In genomic region chr5:124560370-124560769, GRCh38 we compare ENCODE assay signal across 28 cellular contexts.
"Had no signal": no experiment of that assay in that cellular context is flagged by ENCODE, and none has a peak within 500 bp of the region (broad histone marks: within the 10 kb centered on the region; RNA-seq: fewer than 3 reads in every experiment).

No MANE protein-coding gene starts in this region.

- H3K27ac ChIP-seq: neutrophil, pancreas, psoas muscle, right lobe of liver, sigmoid colon, suprapubic skin, testis, tibial artery, transverse colon, upper lobe of right lung, uterus had no signal

- DNase-seq: naive thymus-derived CD4-positive, alpha-beta T cell; nephron progenitor cell; nucleus accumbens; pancreas; psoas muscle; right cardiac atrium; right lobe of liver; sigmoid colon; small intestine; stimulated activated CD4-positive, alpha-beta T cell treated with anti-CD3 and anti-CD28 coated beads, Interleukin-15, amount 100 ng/mL, for 24 hours; stimulated activated CD4-positive, alpha-beta T cell treated with anti-CD3 and anti-CD28 coated beads, Interleukin-2, amount 100 ng/mL, for 24 hours; stimulated activated CD4-positive, alpha-beta T cell treated with anti-CD3 and anti-CD28 coated beads, Interleukin-2, amount 100 ng/mL, for 48 hours; stimulated activated CD4-positive, alpha-beta T cell treated with anti-CD3 and anti-CD28 coated beads, Interleukin-4, amount 100 ng/mL, for 24 hours; stimulated activated naive CD4-positive, alpha-beta T cell; stimulated activated naive CD8-positive, alpha-beta T cell treated with anti-CD3 and anti-CD28 coated beads, Interleukin-15, amount 100 ng/mL, for 72 hours; stimulated activated naive CD8-positive, alpha-beta T cell treated with anti-CD3 and anti-CD28 coated beads, Interleukin-15, Interleukin-2, amounts not matched to agents 100 U/mL and 50 U/mL, for 24 hours; substantia nigra; testis; tibial artery; transverse colon; upper lobe of right lung; uterus had no signal

- H3K4me3 ChIP-seq: pancreas, psoas muscle, right lobe of liver, sigmoid colon, suprapubic skin, testis, tibial artery, transverse colon, upper lobe of right lung, uterus had no signal

- H3K27me3 Mint-ChIP-seq: stimulated activated naive CD8-positive, alpha-beta T cell treated with anti-CD3 and anti-CD28 coated beads, Interleukin-15, amount 100 ng/mL, for 72 hours; type B pancreatic cell had no signal

- H3K4me3 Mint-ChIP-seq: naive thymus-derived CD4-positive, alpha-beta T cell; natural killer cell treated with Interleukin-12 subunit alpha and Interleukin-12 subunit beta and Interleukin-15 and Interleukin-18, amount 100 ng/mL, for 72 hours; nephron progenitor cell; neural crest cell; stimulated activated effector memory CD8-positive, alpha-beta T cell treated with anti-CD3 and anti-CD28 coated beads, Interleukin-12 subunit alpha, Interleukin-12 subunit beta, amount 100 ng/mL, for 72 hours; stimulated activated naive CD8-positive, alpha-beta T cell treated with anti-CD3 and anti-CD28 coated beads, Interleukin-15, amount 100 ng/mL, for 72 hours; type B pancreatic cell had no signal

- H3K27ac Mint-ChIP-seq: naive thymus-derived CD4-positive, alpha-beta T cell; natural killer cell treated with Interleukin-12 subunit alpha and Interleukin-12 subunit beta and Interleukin-15 and Interleukin-18, amount 100 ng/mL, for 72 hours; nephron progenitor cell; stimulated activated effector memory CD8-positive, alpha-beta T cell treated with anti-CD3 and anti-CD28 coated beads, Interleukin-12 subunit alpha, Interleukin-12 subunit beta, amount 100 ng/mL, for 72 hours; stimulated activated naive CD8-positive, alpha-beta T cell treated with anti-CD3 and anti-CD28 coated beads, Interleukin-15, amount 100 ng/mL, for 72 hours; type B pancreatic cell had no signal

- H3K27me3 ChIP-seq: neutrophil, pancreas, right lobe of liver, sigmoid colon, suprapubic skin, testis, tibial artery, transverse colon, upper lobe of right lung, uterus had no signal

- H3K36me3 Mint-ChIP-seq: naive thymus-derived CD4-positive, alpha-beta T cell; natural killer cell treated with Interleukin-12 subunit alpha and Interleukin-12 subunit beta and Interleukin-15 and Interleukin-18, amount 100 ng/mL, for 72 hours; stimulated activated effector memory CD8-positive, alpha-beta T cell treated with anti-CD3 and anti-CD28 coated beads, Interleukin-12 subunit alpha, Interleukin-12 subunit beta, amount 100 ng/mL, for 72 hours; type B pancreatic cell had no signal

- H3K4me1 Mint-ChIP-seq: naive thymus-derived CD4-positive, alpha-beta T cell; stimulated activated effector memory CD8-positive, alpha-beta T cell treated with anti-CD3 and anti-CD28 coated beads, Interleukin-12 subunit alpha, Interleukin-12 subunit beta, amount 100 ng/mL, for 72 hours; stimulated activated naive CD8-positive, alpha-beta T cell treated with anti-CD3 and anti-CD28 coated beads, Interleukin-15, amount 100 ng/mL, for 72 hours had no signal

- H3K9me3 ChIP-seq: neutrophil, pancreas, psoas muscle, right lobe of liver, sigmoid colon, suprapubic skin, testis, tibial artery, transverse colon, upper lobe of right lung, uterus had no signal

- H3K4me1 ChIP-seq: pancreas, psoas muscle, right lobe of liver, sigmoid colon, suprapubic skin, testis, tibial artery, transverse colon, upper lobe of right lung, uterus had no signal

- H3K9me3 Mint-ChIP-seq: natural killer cell treated with Interleukin-12 subunit alpha and Interleukin-12 subunit beta and Interleukin-15 and Interleukin-18, amount 100 ng/mL, for 72 hours had no signal

- ATAC-seq: naive thymus-derived CD4-positive, alpha-beta T cell; natural killer cell treated with Interleukin-12 subunit alpha and Interleukin-12 subunit beta and Interleukin-15 and Interleukin-18, amount 100 ng/mL, for 72 hours; pancreas; psoas muscle; right cardiac atrium; right lobe of liver; stimulated activated effector memory CD8-positive, alpha-beta T cell treated with anti-CD3 and anti-CD28 coated beads, Interleukin-12 subunit alpha, Interleukin-12 subunit beta, amount 100 ng/mL, for 72 hours; stimulated activated naive CD8-positive, alpha-beta T cell treated with anti-CD3 and anti-CD28 coated beads, Interleukin-15, amount 100 ng/mL, for 72 hours; stimulated activated naive CD8-positive, alpha-beta T cell treated with anti-CD3 and anti-CD28 coated beads, Interleukin-15, Interleukin-2, amounts not matched to agents 100 U/mL and 50 U/mL, for 24 hours; upper lobe of right lung had no signal

- H3K36me3 ChIP-seq: neutrophil, pancreas, right lobe of liver, sigmoid colon, suprapubic skin, tibial artery, transverse colon, upper lobe of right lung had no signal
